In genomic region chr1:92583821-92584760, GRCh38 we compare ENCODE assay signal across 8 cellular contexts.
DNase-seq lines count a peak whose midpoint lies in the region; ATAC-seq and TF ChIP-seq lines count a peak whose summit lies in the region.

No MANE protein-coding gene starts in this region.

- H2AK5ac ChIP-seq in H9 (ENCODE audit: insufficient read length, low read length) = no peak overlapping the region

- peak; percentile 81 for ATAC-seq in GM19023 (IDR thresholded peaks at IDR 0.05; ENCODE audit: unreplicated experiment)
- peak; percentile 73 for ATAC-seq in HG03103 (IDR thresholded peaks at IDR 0.05; ENCODE audit: low read depth, unreplicated experiment)
- ATAC-seq in mucosa of descending colon = peak; percentile 70

- intact Hi-C loops in mucosa of descending colon (cut with DNase I, micrococcal nuclease) = no loop called here

- no peak overlapping the region for H3K4ac ChIP-seq in H9 (ENCODE audit: low read depth, low read length)

- no peaks in the 10 kb centered on the region for H3K27me3 Mint-ChIP-seq in T-helper 2 cell treated with Interferon-gamma antibody and Interleukin-4, amounts not matched to agents 5 μg/mL and 100 μg/mL, for 36 hours (ENCODE audit: low read depth)
- H3K27me3 Mint-ChIP-seq in H9 (ENCODE audit: low read depth) = no peaks in the 10 kb centered on the region

- H3K36me3 Mint-ChIP-seq in T-helper 2 cell treated with Interferon-gamma antibody and Interleukin-4, amounts not matched to agents 5 μg/mL and 100 μg/mL, for 36 hours (ENCODE audit: low read depth) = peaks cover 17% of the 10 kb centered on the region
- peaks cover 4 to 9% (median 6%) of the 10 kb centered on the region in 3 experiments for H3K36me3 Mint-ChIP-seq in H9 (ENCODE audit: insufficient read depth in 1 of 3, low read depth in 3 of 3)

- peak; percentile 36 for DNase-seq in A172 (ENCODE audit: low spot score)
- no peak for DNase-seq in T-helper 2 cell treated with Interferon-gamma antibody and Interleukin-4, amounts not matched to agents 5 μg/mL and 100 μg/mL, for 36 hours (ENCODE audit: low spot score)
- DNase-seq in mucosa of descending colon = no peak
- DNase-seq in GOT3 (lab: John Stamatoyannopoulos, UW) = no peak
- DNase-seq in H9 = no peak
- DNase-seq in SW480 (ENCODE audit: low spot score) = no peak

- no peak overlapping the region for H3K4me3 ChIP-seq in mucosa of descending colon

- no peaks in the 10 kb centered on the region for H3K9me3 ChIP-seq in mucosa of descending colon
- H3K9me3 ChIP-seq in H9 (ENCODE audit: control insufficient read depth, low read depth, low read length) = peaks cover 4% of the 10 kb centered on the region

- H4K91ac ChIP-seq in H9 (ENCODE audit: insufficient read length, low read depth, low read length) = no peak overlapping the region

- H3K9me3 Mint-ChIP-seq in T-helper 2 cell treated with Interferon-gamma antibody and Interleukin-4, amounts not matched to agents 5 μg/mL and 100 μg/mL, for 36 hours = peaks cover 8% of the 10 kb centered on the region
- H3K9me3 Mint-ChIP-seq in H9 = peaks cover 4 to 7% of the 10 kb centered on the region in 2 experiments

- no peaks in the 10 kb centered on the region for H3K79me2 ChIP-seq in H9 (ENCODE audit: insufficient read depth, low read length)

- no peak overlapping the region for H2BK5ac ChIP-seq in H9 (ENCODE audit: insufficient read length, low read length)

- H3K4me1 Mint-ChIP-seq in T-helper 2 cell treated with Interferon-gamma antibody and Interleukin-4, amounts not matched to agents 5 μg/mL and 100 μg/mL, for 36 hours (ENCODE audit: low read depth) = peaks cover 56% of the 10 kb centered on the region
- no peaks in the 10 kb centered on the region for H3K4me1 Mint-ChIP-seq in H9

- H2BK15ac ChIP-seq in H9 (ENCODE audit: low read depth, low read length) = no peak overlapping the region

- H3T11ph ChIP-seq in H9 (ENCODE audit: low read length) = no peak overlapping the region

- H3K9ac ChIP-seq in H9 (ENCODE audit: extremely low read depth, insufficient read length, low read length) = no peak overlapping the region

- H3K56ac ChIP-seq in H9 (ENCODE audit: insufficient read length, low read depth, low read length) = no peak overlapping the region

- no peaks in the 10 kb centered on the region for H3K4me1 ChIP-seq in mucosa of descending colon (ENCODE audit: low read depth)
- no peaks in the 10 kb centered on the region for H3K4me1 ChIP-seq in H9 (ENCODE audit: insufficient read depth, low read length)

- no peak overlapping the region for H4K5ac ChIP-seq in H9 (ENCODE audit: insufficient read length, low read depth, low read length)

- H2BK120ac ChIP-seq in H9 (ENCODE audit: low read depth, low read length, poor library complexity, severe bottlenecking) = no peak overlapping the region

- H3K4me2 ChIP-seq in H9 (ENCODE audit: insufficient read depth, insufficient read length, low read length) = no peak overlapping the region

- no peaks in the 10 kb centered on the region for H3K36me3 ChIP-seq in mucosa of descending colon (ENCODE audit: low read depth)

- H3K4me3 Mint-ChIP-seq in T-helper 2 cell treated with Interferon-gamma antibody and Interleukin-4, amounts not matched to agents 5 μg/mL and 100 μg/mL, for 36 hours = peak overlapping the region; percentile 82
- H3K4me3 Mint-ChIP-seq in H9 = no peak overlapping the region

- no peaks in the 10 kb centered on the region for H4K20me1 ChIP-seq in H9 (ENCODE audit: control insufficient read depth, insufficient read depth, insufficient read length)

- no peaks in the 10 kb centered on the region for H3K23me2 ChIP-seq in H9 (ENCODE audit: insufficient read length, low read depth, low read length, poor library complexity, severe bottlenecking)

- H2BK20ac ChIP-seq in H9 (ENCODE audit: low read depth, low read length, poor library complexity, severe bottlenecking) = no peak overlapping the region

- no peak overlapping the region for H2AFZ ChIP-seq in H9 (ENCODE audit: low read length)

- TF ChIP-seq CTCF in mucosa of descending colon (IDR thresholded peaks at IDR 0.05) (no peak), H9 (conservative IDR thresholded peaks at IDR 0.05) (no peak)

- no peaks in the 10 kb centered on the region for H3K27me3 ChIP-seq in H9 (ENCODE audit: insufficient read depth, low read length)

- no peak overlapping the region for H4K8ac ChIP-seq in H9 (replicated peaks; ENCODE audit: insufficient read length, low read depth, low read length)

- no peak overlapping the region for H3K23ac ChIP-seq in H9 (ENCODE audit: insufficient read length, low read depth, low read length)

- H3K27ac Mint-ChIP-seq in T-helper 2 cell treated with Interferon-gamma antibody and Interleukin-4, amounts not matched to agents 5 μg/mL and 100 μg/mL, for 36 hours = peak overlapping the region; percentile 89
- H3K27ac Mint-ChIP-seq in H9 = no peak overlapping the region

- H3K27ac ChIP-seq in H9 (ENCODE audit: insufficient read length, low read depth, low read length) = no peak overlapping the region

- no peak overlapping the region for H3K18ac ChIP-seq in H9 (ENCODE audit: insufficient read length, low read depth, low read length)

- no peaks in the 10 kb centered on the region for H3K79me1 ChIP-seq in H9 (ENCODE audit: insufficient read depth, low read depth, low read length, poor library complexity, severe bottlenecking)

- no peak overlapping the region for H3K14ac ChIP-seq in H9 (ENCODE audit: insufficient read depth, low read length)

- no CpG with 5 or more reads among the region's 7 CpGs for WGBS in H9 (ENCODE audit: extremely low coverage, insufficient read length, low lambda C conversion rate)

- H2BK12ac ChIP-seq in H9 (ENCODE audit: insufficient read length, low read depth, low read length) = no peak overlapping the region
